In the genomic region with DNA sequence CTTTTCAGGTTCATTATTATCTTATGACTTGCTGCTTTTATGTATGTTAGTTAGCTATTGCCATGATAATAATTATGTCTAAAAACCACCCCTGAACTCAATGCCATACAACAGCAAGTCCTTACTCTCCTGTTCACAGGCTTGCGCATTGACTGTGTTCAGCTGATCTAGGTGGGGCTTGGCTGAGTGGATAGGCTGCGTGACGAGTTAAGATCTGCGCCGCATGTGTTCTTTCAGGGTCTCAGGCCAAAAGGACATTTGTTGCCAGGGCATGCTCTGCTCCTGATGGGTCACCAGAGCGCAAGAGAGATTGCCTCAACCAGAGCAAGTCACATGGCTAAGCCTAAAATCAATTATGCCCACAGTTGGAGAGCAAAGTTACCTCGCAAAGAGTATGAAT, we compare ENCODE assay signal across 8 cellular contexts. TPM values are rescaled to one million over a fixed set of nuclear protein-coding genes. Genes with fewer than 3 reads are reported as not detected.
DNase-seq lines count a peak whose midpoint lies in the region; ATAC-seq and TF ChIP-seq lines count a peak whose summit lies in the region.

No MANE protein-coding gene starts in this region.

- peak overlapping the region; percentile 88 to 98 (median 97); a peak in 21 of 22 replicates for H3K27ac ChIP-seq in BLaER1 treated with 17β-estradiol and CSF1 and Interleukin-3, amounts not matched to agents 10 nM and 100 nM
- H3K27ac ChIP-seq in HUES64 (ENCODE audit: low read depth, low read length) (no peak overlapping the region), urinary bladder (ENCODE audit: low read depth) (no peak overlapping the region)

- DNase-seq in cardiac fibroblast (ENCODE audit: low read depth in 2 of 2) (peak; percentile 30 to 55), lung microvascular endothelial cell (ENCODE audit: low read depth in 2 of 2) (peak; percentile 21 to 55), cortex of kidney (lab: John Stamatoyannopoulos, UW) (no peak), T1000 (lab: John Stamatoyannopoulos, UW) (no peak)

- peak overlapping the region; percentile 59 to 78 (median 68) for H3K4me3 ChIP-seq in BLaER1 treated with 17β-estradiol and CSF1 and Interleukin-3, amounts not matched to agents 10 nM and 100 nM
- H3K4me3 ChIP-seq in HUES64 (ENCODE audit: low read length) = peak overlapping the region; percentile 94
- H3K4me3 ChIP-seq in cardiac fibroblast (replicated peaks in 1 of 2; ENCODE audit: low read depth in 2 of 2, low read length in 2 of 2) = peak overlapping the region; percentile 87 to 94
- peak overlapping the region; percentile 75 for H3K4me3 ChIP-seq in urinary bladder (ENCODE audit: low read depth, low read length)

- H3K9ac ChIP-seq in BLaER1 treated with 17β-estradiol and CSF1 and Interleukin-3, amounts not matched to agents 10 nM and 100 nM = peak overlapping the region; percentile 88 to 98 (median 94)
- peak overlapping the region; percentile 93 for H3K9ac ChIP-seq in HUES64 (ENCODE audit: low read depth, low read length)

- 94% methylated on average over 6 of the region's 7 CpGs for WGBS in HUES64
- WGBS in urinary bladder = 33% methylated on average over 7 of the region's 7 CpGs

- H3K27me3 ChIP-seq in BLaER1 treated with 17β-estradiol and CSF1 and Interleukin-3, amounts not matched to agents 10 nM and 100 nM = no peaks in the 10 kb centered on the region
- H3K27me3 ChIP-seq in HUES64 (ENCODE audit: insufficient read depth, low read length) = no peaks in the 10 kb centered on the region

- H3K4me2 ChIP-seq in BLaER1 treated with 17β-estradiol and CSF1 and Interleukin-3, amounts not matched to agents 10 nM and 100 nM = peak overlapping the region; percentile 66 to 90 (median 87)

- H3K9me3 ChIP-seq in BLaER1 treated with 17β-estradiol and CSF1 and Interleukin-3, amounts not matched to agents 10 nM and 100 nM (replicated peaks in 1 of 11) = peaks cover 42 to 86% (median 59%) of the 10 kb centered on the region in 11 experiments
- peaks cover 34% of the 10 kb centered on the region; the same call in 1 of the 2 replicates for H3K9me3 ChIP-seq in HUES64 (ENCODE audit: insufficient read depth, low read depth, low read length)

- TF ChIP-seq CTCF in cardiac fibroblast (IDR thresholded peaks at IDR 0.05; ENCODE audit: low read depth, low read length) = no peak

- no peaks in the 10 kb centered on the region for H4K20me1 ChIP-seq in BLaER1 treated with 17β-estradiol and CSF1 and Interleukin-3, amounts not matched to agents 10 nM and 100 nM

- H3K4me1 ChIP-seq in BLaER1 treated with 17β-estradiol and CSF1 and Interleukin-3, amounts not matched to agents 10 nM and 100 nM = peaks cover 8 to 19% (median 13%) of the 10 kb centered on the region in 10 experiments
- H3K4me1 ChIP-seq in HUES64 (ENCODE audit: insufficient read depth, low read length) (no peaks in the 10 kb centered on the region), urinary bladder (ENCODE audit: insufficient read depth) (no peaks in the 10 kb centered on the region)

- peaks cover 51 to 76% (median 66%) of the 10 kb centered on the region in 11 experiments for H3K36me3 ChIP-seq in BLaER1 treated with 17β-estradiol and CSF1 and Interleukin-3, amounts not matched to agents 10 nM and 100 nM
- peaks cover 40% of the 10 kb centered on the region for H3K36me3 ChIP-seq in HUES64 (ENCODE audit: insufficient read depth, low read length)
- peaks cover 5% of the 10 kb centered on the region for H3K36me3 ChIP-seq in urinary bladder (ENCODE audit: insufficient read depth)

- no peak for ATAC-seq in GM18520 (IDR thresholded peaks at IDR 0.05; ENCODE audit: unreplicated experiment)

RNA-seq across cellular contexts. Expression of a gene that starts 0.9 kb away (rescaled TPM):
- 2.0 TPM for polyA plus RNA-seq in HUES64 (2013, experiment 1 of 2)
- 2.7 TPM for polyA plus RNA-seq in HUES64 (2013, experiment 2 of 2)
- total RNA-seq in lung microvascular endothelial cell (7.8 and 12.1 TPM in 2 replicates), urinary bladder (28.4 TPM)
- 9.3 TPM for polyA plus RNA-seq in urinary bladder

RNA-seq across cellular contexts. Expression of a gene that starts 0.9 kb away (rescaled TPM):
- 2.1 TPM for polyA plus RNA-seq in HUES64 (2013, experiment 1 of 2)
- polyA plus RNA-seq in HUES64 (2013, experiment 2 of 2) = 3.0 TPM
- total RNA-seq in lung microvascular endothelial cell (1.1 and 1.4 TPM in 2 replicates), urinary bladder (9.8 TPM)
- polyA plus RNA-seq in urinary bladder = 1.8 TPM

Comparison
In these comparisons a context has a peak if more than half of its experiments do, and no peak if none do; other contexts are left out.
1. H3K27ac ChIP-seq: peak in BLaER1 treated with 17β-estradiol and CSF1 and Interleukin-3, amounts not matched to agents 10 nM and 100 nM (11 of 11); none in HUES64 (single experiment) and urinary bladder (single experiment).
2. DNase-seq: peak in cardiac fibroblast (2 of 2) and lung microvascular endothelial cell (2 of 2); none in cortex of kidney (single experiment) and T1000 (single experiment).
3. Peak in every context shown above with its lines, with median percentiles within 50 percentile points of each other: H3K4me3 ChIP-seq.